Comparison of ENCODE assay signal across 17 cellular contexts in the genomic region with DNA sequence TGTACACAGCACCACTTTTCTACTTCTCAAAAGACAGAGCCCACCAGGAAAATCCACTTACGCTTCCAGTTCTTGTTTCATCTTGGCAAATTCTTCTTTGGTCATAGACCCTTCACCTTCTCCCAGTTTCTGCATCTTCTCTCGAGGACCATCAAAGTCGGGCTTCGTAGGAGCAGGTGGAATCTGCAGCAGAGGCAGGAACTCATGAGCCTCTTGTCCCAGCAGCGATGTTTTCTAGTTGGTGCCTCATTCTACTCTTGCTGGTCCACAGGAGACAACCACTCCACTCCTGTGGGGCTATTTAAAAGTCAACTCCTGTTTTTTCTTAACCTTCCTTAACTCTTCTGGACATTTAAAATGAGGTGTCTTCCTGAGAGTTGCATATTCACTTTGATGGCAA. TPM values are rescaled to one million over a fixed set of nuclear protein-coding genes. Genes with fewer than 3 reads are reported as not detected.
DNase-seq lines count a peak whose midpoint lies in the region; ATAC-seq and TF ChIP-seq lines count a peak whose summit lies in the region.
"Had no signal": no experiment of that assay in that cellular context is flagged by ENCODE, and none has a peak within 500 bp of the region (broad histone marks: within the 10 kb centered on the region; RNA-seq: fewer than 3 reads in every experiment).

No MANE protein-coding gene starts in this region.

- H2AFZ ChIP-seq in Karpas-422 (ENCODE audit: low read length): no peak overlapping the region
- H2AFZ ChIP-seq: PC-9 had no signal

- H3K27ac Mint-ChIP-seq in activated naive CD8-positive, alpha-beta T cell: peak overlapping the region; percentile 50
- no peak overlapping the region for H3K27ac Mint-ChIP-seq in activated naive CD8-positive, alpha-beta T cell treated with anti-CD3 and anti-CD28 coated beads for 36 hours
- H3K27ac Mint-ChIP-seq in effector memory CD8-positive, alpha-beta T cell: peak overlapping the region; percentile 71 to 83
- no peak overlapping the region for H3K27ac Mint-ChIP-seq in MCF 10A (ENCODE audit: low read depth, unreplicated experiment)
- H3K27ac Mint-ChIP-seq in natural killer cell treated with Interleukin-12 subunit alpha and Interleukin-12 subunit beta and Interleukin-15 and Interleukin-18, amount 100 ng/mL, for 72 hours: peak overlapping the region in 1 of 2 donors; percentile 62

- H3K9ac ChIP-seq in Karpas-422 (ENCODE audit: low read length): 0 out of 2 replicates have a peak overlapping the region, but pooled peaks have one; percentile 3

- peak overlapping the region; percentile 26 for H3K4me2 ChIP-seq in Karpas-422 (ENCODE audit: low read depth, low read length, poor library complexity, severe bottlenecking)
- H3K4me2 ChIP-seq: PC-9 had no signal

- no peaks in the 10 kb centered on the region for H3K9me3 Mint-ChIP-seq in activated naive CD8-positive, alpha-beta T cell (ENCODE audit: low read depth)
- H3K9me3 Mint-ChIP-seq in activated naive CD8-positive, alpha-beta T cell treated with anti-CD3 and anti-CD28 coated beads for 36 hours: no peaks in the 10 kb centered on the region
- no peaks in the 10 kb centered on the region for H3K9me3 Mint-ChIP-seq in effector memory CD8-positive, alpha-beta T cell
- H3K9me3 Mint-ChIP-seq in MCF 10A (ENCODE audit: unreplicated experiment): no peaks in the 10 kb centered on the region
- no peaks in the 10 kb centered on the region for H3K9me3 Mint-ChIP-seq in natural killer cell treated with Interleukin-12 subunit alpha and Interleukin-12 subunit beta and Interleukin-15 and Interleukin-18, amount 100 ng/mL, for 72 hours
- H3K9me3 Mint-ChIP-seq: CD4-positive, alpha-beta T cell had no signal

- 87 to 88% methylated on average over 5 of the region's 5 CpGs for WGBS in thyroid gland, 2 donors

- H3K36me3 ChIP-seq in Karpas-422 (ENCODE audit: insufficient read depth, low read length): peaks cover 91% of the 10 kb centered on the region
- peaks cover 41 to 50% of the 10 kb centered on the region in 2 donors for H3K36me3 ChIP-seq in thyroid gland

- H3K9me3 ChIP-seq in Karpas-422 (ENCODE audit: low read length) (no peaks in the 10 kb centered on the region), thyroid gland (no peaks in the 10 kb centered on the region)

- H3K27me3 Mint-ChIP-seq in activated naive CD8-positive, alpha-beta T cell: no peaks in the 10 kb centered on the region
- no peaks in the 10 kb centered on the region for H3K27me3 Mint-ChIP-seq in activated naive CD8-positive, alpha-beta T cell treated with anti-CD3 and anti-CD28 coated beads for 36 hours
- no peaks in the 10 kb centered on the region for H3K27me3 Mint-ChIP-seq in effector memory CD8-positive, alpha-beta T cell
- no peaks in the 10 kb centered on the region for H3K27me3 Mint-ChIP-seq in MCF 10A (ENCODE audit: insufficient read depth, unreplicated experiment)
- H3K27me3 Mint-ChIP-seq in natural killer cell treated with Interleukin-12 subunit alpha and Interleukin-12 subunit beta and Interleukin-15 and Interleukin-18, amount 100 ng/mL, for 72 hours: no peaks in the 10 kb centered on the region
- H3K27me3 Mint-ChIP-seq: CD4-positive, alpha-beta T cell had no signal

- H3K27me3 ChIP-seq in Karpas-422 (ENCODE audit: low read length): no peaks in the 10 kb centered on the region
- H3K27me3 ChIP-seq in thyroid gland: no peaks in the 10 kb centered on the region

- TF ChIP-seq CTCF in thyroid gland (IDR thresholded peaks at IDR 0.05) (no peak), MCF 10A (IDR thresholded peaks at IDR 0.05; ENCODE audit: unreplicated experiment) (no peak)

- H3K9me2 ChIP-seq in Karpas-422 (replicated peaks; ENCODE audit: insufficient read depth, low read length): no peaks in the 10 kb centered on the region

- POLR2A ChIA-PET in MCF 10A (lab: Yijun Ruan, JAX): interaction anchor here (1.2 to 8.7 kb wide), 4 partner anchors 8 to 16 kb away, joined by 3 to 139 read pairs (median 4); a partner anchor contains a TSS

- no peak overlapping the region for H3K4me3 ChIP-seq in Karpas-422 (ENCODE audit: low read length)
- no peak overlapping the region for H3K4me3 ChIP-seq in thyroid gland (replicated peaks in 1 of 3)
- H3K4me3 ChIP-seq: PC-9 had no signal

- peaks cover 28% of the 10 kb centered on the region for H3K4me1 Mint-ChIP-seq in activated naive CD8-positive, alpha-beta T cell (ENCODE audit: low read depth)
- H3K4me1 Mint-ChIP-seq in activated naive CD8-positive, alpha-beta T cell treated with anti-CD3 and anti-CD28 coated beads for 36 hours: peaks cover 30% of the 10 kb centered on the region
- peaks cover 16 to 38% of the 10 kb centered on the region in 2 donors for H3K4me1 Mint-ChIP-seq in effector memory CD8-positive, alpha-beta T cell (ENCODE audit: low read depth in 2 of 2)
- H3K4me1 Mint-ChIP-seq in MCF 10A (ENCODE audit: insufficient read depth, unreplicated experiment): peaks cover 14% of the 10 kb centered on the region
- peaks cover 27 to 35% of the 10 kb centered on the region in 2 donors for H3K4me1 Mint-ChIP-seq in natural killer cell treated with Interleukin-12 subunit alpha and Interleukin-12 subunit beta and Interleukin-15 and Interleukin-18, amount 100 ng/mL, for 72 hours (ENCODE audit: low read depth in 2 of 2)

- H3K4me3 Mint-ChIP-seq in activated naive CD8-positive, alpha-beta T cell: no peak overlapping the region
- H3K4me3 Mint-ChIP-seq in activated naive CD8-positive, alpha-beta T cell treated with anti-CD3 and anti-CD28 coated beads for 36 hours: no peak overlapping the region
- H3K4me3 Mint-ChIP-seq in effector memory CD8-positive, alpha-beta T cell: no peak overlapping the region
- H3K4me3 Mint-ChIP-seq in MCF 10A (ENCODE audit: unreplicated experiment): no peak overlapping the region
- H3K4me3 Mint-ChIP-seq in natural killer cell treated with Interleukin-12 subunit alpha and Interleukin-12 subunit beta and Interleukin-15 and Interleukin-18, amount 100 ng/mL, for 72 hours: no peak overlapping the region
- H3K4me3 Mint-ChIP-seq: CD4-positive, alpha-beta T cell had no signal

- no peak for DNase-seq in activated naive CD8-positive, alpha-beta T cell treated with anti-CD3 and anti-CD28 coated beads for 36 hours
- no peak for DNase-seq in Karpas-422
- no peak for DNase-seq in effector memory CD8-positive, alpha-beta T cell
- DNase-seq in thyroid gland: no peak
- no peak for DNase-seq in MCF 10A (ENCODE audit: unreplicated experiment)
- no peak for DNase-seq in natural killer cell treated with Interleukin-12 subunit alpha and Interleukin-12 subunit beta and Interleukin-15 and Interleukin-18, amount 100 ng/mL, for 72 hours (ENCODE audit: low spot score)
- DNase-seq: CD4-positive, alpha-beta T cell; DND-41; GF-D8; Kasumi-1; NCI-H1417; NCI-H1930; NCI-H2171; NCI-H446 treated with DMSO at 0.1 percent for 48 hours; NCI-H774; PC-9 had no signal

- H3K36me3 Mint-ChIP-seq in activated naive CD8-positive, alpha-beta T cell: peaks cover 17% of the 10 kb centered on the region
- H3K36me3 Mint-ChIP-seq in activated naive CD8-positive, alpha-beta T cell treated with anti-CD3 and anti-CD28 coated beads for 36 hours: peaks cover 59% of the 10 kb centered on the region
- H3K36me3 Mint-ChIP-seq in effector memory CD8-positive, alpha-beta T cell (ENCODE audit: insufficient read depth): peaks cover 71% of the 10 kb centered on the region
- H3K36me3 Mint-ChIP-seq in MCF 10A (ENCODE audit: insufficient read depth, unreplicated experiment): peaks cover 95% of the 10 kb centered on the region
- H3K36me3 Mint-ChIP-seq in natural killer cell treated with Interleukin-12 subunit alpha and Interleukin-12 subunit beta and Interleukin-15 and Interleukin-18, amount 100 ng/mL, for 72 hours: peaks cover 42% of the 10 kb centered on the region

- peaks cover 85% of the 10 kb centered on the region for H3K79me2 ChIP-seq in Karpas-422 (ENCODE audit: low read length)

- H3K27ac ChIP-seq in Karpas-422 (ENCODE audit: low read length) (peak overlapping the region; percentile 97), thyroid gland (peak overlapping the region in 2 of 3 donors; percentile 11 to 99)
- H3K27ac ChIP-seq: PC-9 had no signal

- no peak for ATAC-seq in effector memory CD8-positive, alpha-beta T cell (replicated peaks)
- no peak for ATAC-seq in natural killer cell treated with Interleukin-12 subunit alpha and Interleukin-12 subunit beta and Interleukin-15 and Interleukin-18, amount 100 ng/mL, for 72 hours

- TF ChIP-seq POLR2A in thyroid gland (IDR thresholded peaks at IDR 0.05): no peak

- intact Hi-C loops in thyroid gland (cut with DNase I): no loop called here
- intact Hi-C loops in MCF 10A (cut with micrococcal nuclease): no loop called here

- no TSS peak for BruUV-seq in MCF 10A (replicated peaks; lab: Mats Ljungman, UMichigan)

- H4K20me1 ChIP-seq in Karpas-422 (ENCODE audit: insufficient read depth, low read depth, low read length): peaks cover 83% of the 10 kb centered on the region

- CTCF ChIA-PET in MCF 10A (lab: Yijun Ruan, JAX): interaction anchor here (0.6 to 1.7 kb wide), 2 partner anchors 11 to 596 kb away, joined by 4 to 6 read pairs; no protein-coding TSS in a partner anchor

- H3K4me1 ChIP-seq in Karpas-422 (ENCODE audit: low read length) (peaks cover 100% of the 10 kb centered on the region), thyroid gland (peaks cover 42 to 55% of the 10 kb centered on the region in 2 donors)

RNA-seq across cellular contexts. Expression of a gene that starts 14.7 kb away (rescaled TPM):
- total RNA-seq in activated naive CD8-positive, alpha-beta T cell treated with anti-CD3 and anti-CD28 coated beads for 36 hours: 100 to 1,000 TPM; 198 to 235 TPM
- total RNA-seq in Karpas-422 (2014; rRNA removed; shearing (Covaris generic); ENCODE audit: low replicate concordance): 195 and 298 TPM in 2 replicates
- total RNA-seq in thyroid gland: 100 to 1,000 TPM; 247 to 346 (median 270) TPM
- total RNA-seq in MCF 10A (2022): 108 and 170 TPM in 2 replicates
- 100 to 1,000 TPM; 114 to 255 TPM for total RNA-seq in natural killer cell treated with Interleukin-12 subunit alpha and Interleukin-12 subunit beta and Interleukin-15 and Interleukin-18, amount 100 ng/mL, for 72 hours

RNA-seq across cellular contexts. Expression of a gene that starts 14.9 kb away (rescaled TPM):
- 10 to 100 TPM; 30.1 to 30.9 TPM for total RNA-seq in activated naive CD8-positive, alpha-beta T cell treated with anti-CD3 and anti-CD28 coated beads for 36 hours
- total RNA-seq in Karpas-422 (2014; rRNA removed; shearing (Covaris generic); ENCODE audit: low replicate concordance): 23.3 and 26.5 TPM in 2 replicates
- total RNA-seq in thyroid gland: 10 to 100 TPM; 14.6 to 24.2 (median 16.8) TPM
- total RNA-seq in MCF 10A (2022): 18.0 and 24.0 TPM in 2 replicates
- 10 to 100 TPM; 20.2 to 30.3 TPM for total RNA-seq in natural killer cell treated with Interleukin-12 subunit alpha and Interleukin-12 subunit beta and Interleukin-15 and Interleukin-18, amount 100 ng/mL, for 72 hours

Comparison
In these comparisons a context has a peak if more than half of its experiments do, and no peak if none do; other contexts are left out.
1. H3K27ac Mint-ChIP-seq: peak in activated naive CD8-positive, alpha-beta T cell (single experiment) and effector memory CD8-positive, alpha-beta T cell (2 of 2); none in activated naive CD8-positive, alpha-beta T cell treated with anti-CD3 and anti-CD28 coated beads for 36 hours (single experiment) and MCF 10A (single experiment).